In the genomic region with DNA sequence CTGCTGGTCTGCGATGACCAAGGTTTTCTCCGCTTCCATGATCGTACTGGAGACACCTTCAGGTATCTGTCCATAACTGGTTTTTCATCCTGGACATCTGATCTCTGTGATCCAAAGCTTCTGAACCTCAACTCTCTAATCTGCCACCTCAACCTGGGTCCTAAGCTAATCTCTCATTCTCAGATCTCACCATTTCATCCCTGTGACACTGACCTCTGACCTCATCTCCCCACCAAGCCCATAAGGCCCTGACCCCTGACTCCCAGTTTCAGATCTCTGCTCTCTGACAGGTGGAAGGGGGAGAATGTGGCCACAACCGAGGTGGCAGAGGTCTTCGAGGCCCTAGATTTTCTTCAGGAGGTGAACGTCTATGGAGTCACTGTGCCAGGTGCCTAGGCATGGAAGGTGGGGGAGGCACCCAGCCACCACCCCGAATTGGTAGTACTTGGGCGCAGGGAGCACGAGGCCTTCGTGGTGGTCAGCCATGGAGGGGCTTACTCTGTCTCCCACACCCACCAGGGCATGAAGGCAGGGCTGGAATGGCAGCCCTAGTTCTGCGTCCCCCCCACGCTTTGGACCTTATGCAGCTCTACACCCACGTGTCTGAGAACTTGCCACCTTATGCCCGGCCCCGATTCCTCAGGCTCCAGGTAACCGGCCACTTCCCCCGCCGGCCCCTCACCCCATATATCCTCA, we compare ENCODE assay signal across 16 cellular contexts. TPM values are rescaled to one million over a fixed set of nuclear protein-coding genes. Genes with fewer than 3 reads are reported as not detected.
DNase-seq lines count a peak whose midpoint lies in the region; ATAC-seq, FAIRE-seq and TF ChIP-seq lines count a peak whose summit lies in the region.
"Had no signal": no experiment of that assay in that cellular context is flagged by ENCODE, and none has a peak within 500 bp of the region (broad histone marks: within the 10 kb centered on the region; RNA-seq: fewer than 3 reads in every experiment).

No MANE protein-coding gene starts in this region.

- peak; percentile 50; the same call in 1 of the 2 replicates for TF ChIP-seq EP300 in K562 (IDR thresholded peaks at IDR 0.05; ENCODE audit: low read length)

- H3K9me3 ChIP-seq in CD4-positive, CD25-positive, alpha-beta regulatory T cell (ENCODE audit: control insufficient read depth in 2 of 2, low read length in 2 of 2) = no peaks in the 10 kb centered on the region
- H3K9me3 ChIP-seq in K562 (replicated peaks; ENCODE audit: control insufficient read depth, insufficient read depth, low read depth, low read length) (no peaks in the 10 kb centered on the region), mucosa of descending colon (no peaks in the 10 kb centered on the region), spleen (no peaks in the 10 kb centered on the region)

- 55% methylated on average over 17 of the region's 18 CpGs for WGBS in K562 (ENCODE audit: insufficient coverage, low coverage, missing lambda C conversion rate)
- 88 to 93% (median 91%) methylated on average over 13 to 18 of the region's 18 CpGs for WGBS in spleen, 5 donors

- H3K9me3 Mint-ChIP-seq in CD4-positive, CD25-positive, alpha-beta regulatory T cell = no peaks in the 10 kb centered on the region
- H3K9me3 Mint-ChIP-seq in activated CD8-positive, alpha-beta memory T cell treated with anti-CD3 and anti-CD28 coated beads, Interleukin-2, amount 10 ng/mL, durations not matched to agents 7 days and 5 days (ENCODE audit: low read depth) = no peaks in the 10 kb centered on the region
- H3K9me3 Mint-ChIP-seq: CD14-positive monocyte, H9 had no signal

- H3K9me1 ChIP-seq in K562 (ENCODE audit: control insufficient read depth, insufficient read depth, low read length) = no peaks in the 10 kb centered on the region

- H3K36me3 Mint-ChIP-seq in CD4-positive, CD25-positive, alpha-beta regulatory T cell = no peaks in the 10 kb centered on the region
- H3K36me3 Mint-ChIP-seq in activated CD8-positive, alpha-beta memory T cell treated with anti-CD3 and anti-CD28 coated beads, Interleukin-2, amount 10 ng/mL, durations not matched to agents 7 days and 5 days = no peaks in the 10 kb centered on the region

- H3K27me3 Mint-ChIP-seq in CD4-positive, CD25-positive, alpha-beta regulatory T cell = no peaks in the 10 kb centered on the region
- H3K27me3 Mint-ChIP-seq in activated CD8-positive, alpha-beta memory T cell treated with anti-CD3 and anti-CD28 coated beads, Interleukin-2, amount 10 ng/mL, durations not matched to agents 7 days and 5 days = no peaks in the 10 kb centered on the region

- no peak overlapping the region for H3K27ac ChIP-seq in CD4-positive, CD25-positive, alpha-beta regulatory T cell (ENCODE audit: insufficient read depth, low read length, poor library complexity, severe bottlenecking)
- no peak overlapping the region for H3K27ac ChIP-seq in K562 (ENCODE audit: extremely low read depth, low read depth, low read length)
- H3K27ac ChIP-seq in spleen = no peak overlapping the region

- H3K27me3 ChIP-seq in CD4-positive, CD25-positive, alpha-beta regulatory T cell (ENCODE audit: control insufficient read depth, insufficient read depth, low read length) = no peaks in the 10 kb centered on the region
- H3K27me3 ChIP-seq in K562 (ENCODE audit: control insufficient read depth in 2 of 2, insufficient read depth in 2 of 2, low read length in 2 of 2) (no peaks in the 10 kb centered on the region), spleen (replicated peaks in 1 of 7) (no peaks in the 10 kb centered on the region)

- no peak for TF ChIP-seq RAD21 in K562 (CRISPR knock-in tag; conservative IDR thresholded peaks at IDR 0.05 in 1 of 2, IDR thresholded peaks at IDR 0.05 in 1 of 2)

- no peak overlapping the region for H2AFZ ChIP-seq in K562 (ENCODE audit: low read depth, low read length)

- in situ Hi-C loops in K562 (cut with MboI) = loop anchor here (5.0 kb wide), 1 partner anchor 107 kb away; the partner anchor contains the start of gene ILF2

- ATAC-seq in CD4-positive, CD25-positive, alpha-beta regulatory T cell (ENCODE audit: low read depth in 2 of 2) = no peak
- ATAC-seq in K562 (no peak), mucosa of descending colon (no peak), HG03159 (IDR thresholded peaks at IDR 0.05; ENCODE audit: unreplicated experiment) (no peak), HG03139 (IDR thresholded peaks at IDR 0.05; ENCODE audit: unreplicated experiment) (no peak)
- no peak for ATAC-seq in activated CD8-positive, alpha-beta memory T cell treated with anti-CD3 and anti-CD28 coated beads, Interleukin-2, amount 10 ng/mL, durations not matched to agents 7 days and 5 days

- peak overlapping the region in 3 of 4 donors; percentile 66 to 87 (median 81) for H3K4me3 Mint-ChIP-seq in CD4-positive, CD25-positive, alpha-beta regulatory T cell
- no peak overlapping the region for H3K4me3 Mint-ChIP-seq in activated CD8-positive, alpha-beta memory T cell treated with anti-CD3 and anti-CD28 coated beads, Interleukin-2, amount 10 ng/mL, durations not matched to agents 7 days and 5 days
- H3K4me3 Mint-ChIP-seq: H9 had no signal

- no peak overlapping the region for H3K4me3 ChIP-seq in CD4-positive, CD25-positive, alpha-beta regulatory T cell (ENCODE audit: low read depth, low read length)
- H3K4me3 ChIP-seq in K562 (no peak overlapping the region), mucosa of descending colon (no peak overlapping the region), spleen (no peak overlapping the region)

- no peak for TF ChIP-seq CTCF in K562 (IDR thresholded peaks at IDR 0.05 in 2 of 3, conservative IDR thresholded peaks at IDR 0.05 in 1 of 3; ENCODE audit: insufficient read depth in 2 of 3, low read depth in 1 of 3, low read length in 3 of 3)
- no peak for TF ChIP-seq CTCF in mucosa of descending colon (IDR thresholded peaks at IDR 0.05)
- no peak for TF ChIP-seq CTCF in spleen (IDR thresholded peaks at IDR 0.05 in 8 of 11, conservative IDR thresholded peaks at IDR 0.05 in 3 of 11)

- no peak for DNase-seq in CD4-positive, CD25-positive, alpha-beta regulatory T cell
- DNase-seq in K562 (ENCODE audit: extremely low read depth in 1 of 4, low spot score in 3 of 4) (peak in 3 of 4 experiments; percentile 32 to 63 (median 42)), mucosa of descending colon (peak in 2 of 3 donors; percentile 18 to 50), spleen (peak; percentile 73), kidney tubule cell (ENCODE audit: low spot score) (no peak)
- no peak for DNase-seq in activated CD8-positive, alpha-beta memory T cell treated with anti-CD3 and anti-CD28 coated beads, Interleukin-2, amount 10 ng/mL, durations not matched to agents 7 days and 5 days
- DNase-seq: Calu3, DMS79, NCI-H1048, NCI-H2107 had no signal

- peaks cover 5 to 29% (median 6%) of the 10 kb centered on the region in 4 donors for H3K4me1 Mint-ChIP-seq in CD4-positive, CD25-positive, alpha-beta regulatory T cell
- H3K4me1 Mint-ChIP-seq in activated CD8-positive, alpha-beta memory T cell treated with anti-CD3 and anti-CD28 coated beads, Interleukin-2, amount 10 ng/mL, durations not matched to agents 7 days and 5 days = peaks cover 39% of the 10 kb centered on the region

- H3K79me2 ChIP-seq in K562 (ENCODE audit: control insufficient read depth, insufficient read depth, low read length) = no peaks in the 10 kb centered on the region

- CTCF ChIA-PET in K562 (lab: Yijun Ruan, JAX; ENCODE audit: low intra/inter-chr PET ratio) = no interaction called here
- CTCF ChIA-PET in activated CD8-positive, alpha-beta memory T cell treated with anti-CD3 and anti-CD28 coated beads, Interleukin-2, amount 10 ng/mL, durations not matched to agents 7 days and 5 days (lab: Charles Lee) = no interaction called here

- peak; percentile 76 for FAIRE-seq in K562 (lab: Jason Lieb, UNC)
- FAIRE-seq: GM12891, HTR-8/SVneo had no signal

- no TSS peak for BruUV-seq in K562 (replicated peaks; lab: Mats Ljungman, UMichigan)

- TF ChIP-seq POLR2A in K562 (conservative IDR thresholded peaks at IDR 0.05) (no peak), spleen (IDR thresholded peaks at IDR 0.05) (no peak)

- no peaks in the 10 kb centered on the region for H4K20me1 ChIP-seq in K562 (replicated peaks; ENCODE audit: control insufficient read depth, insufficient read depth, low read length)

- peak overlapping the region; percentile 26 to 86 (median 64) for H3K27ac Mint-ChIP-seq in CD4-positive, CD25-positive, alpha-beta regulatory T cell
- no peak overlapping the region for H3K27ac Mint-ChIP-seq in activated CD8-positive, alpha-beta memory T cell treated with anti-CD3 and anti-CD28 coated beads, Interleukin-2, amount 10 ng/mL, durations not matched to agents 7 days and 5 days

- H3K9ac ChIP-seq in K562 (ENCODE audit: insufficient read depth in 1 of 2, low read depth in 2 of 2, low read length in 2 of 2) = peak overlapping the region in 1 of 2 experiments; percentile 43; a peak in 2 of 4 replicates

- peaks cover 29% of the 10 kb centered on the region for H3K4me1 ChIP-seq in CD4-positive, CD25-positive, alpha-beta regulatory T cell (ENCODE audit: control insufficient read depth, insufficient read depth, low read length, poor library complexity, severe bottlenecking)
- H3K4me1 ChIP-seq in K562 (replicated peaks in 1 of 2; ENCODE audit: control insufficient read depth in 2 of 2, insufficient read depth in 2 of 2, low read length in 2 of 2) (peaks cover 14 to 61% of the 10 kb centered on the region in 2 experiments), mucosa of descending colon (ENCODE audit: low read depth) (peaks cover 21% of the 10 kb centered on the region), spleen (peaks cover 17 to 83% (median 57%) of the 10 kb centered on the region in 6 donors)

- no peaks in the 10 kb centered on the region for H3K36me3 ChIP-seq in CD4-positive, CD25-positive, alpha-beta regulatory T cell (ENCODE audit: control insufficient read depth, insufficient read depth, low read length)
- no peaks in the 10 kb centered on the region for H3K36me3 ChIP-seq in K562 (ENCODE audit: control insufficient read depth, insufficient read depth, low read length)
- H3K36me3 ChIP-seq in mucosa of descending colon (ENCODE audit: low read depth) = no peaks in the 10 kb centered on the region
- H3K36me3 ChIP-seq in spleen = peaks cover 0 to 26% (median 2%) of the 10 kb centered on the region in 6 donors

- POLR2A ChIA-PET in K562 (lab: Yijun Ruan, JAX) = interaction anchor here (0.5 to 1.6 kb wide), 2 partner anchors 13 to 212 kb away, joined by 3 to 8 read pairs; partner anchors contain the start of gene RPS27

- no peak overlapping the region for H3K4me2 ChIP-seq in K562 (ENCODE audit: insufficient read depth, low read length)

- intact Hi-C loops in K562 (cut with micrococcal nuclease) = loop anchor here (10.0 kb wide), 1 partner anchor 264 kb away; no protein-coding TSS in a partner anchor
- intact Hi-C loops in mucosa of descending colon (cut with DNase I, micrococcal nuclease) = no loop called here
- intact Hi-C loops in spleen (cut with DNase I; ENCODE audit: low total_unique reads) = no loop called here

RNA-seq across cellular contexts. Expression of gene SLC27A3, which starts 3.8 kb away (rescaled TPM):
- total RNA-seq in CD4-positive, CD25-positive, alpha-beta regulatory T cell = 8.3 TPM
- polyA plus RNA-seq in CD4-positive, CD25-positive, alpha-beta regulatory T cell = 1 to 10 TPM; 5.4 to 8.3 (median 5.9) TPM
- total RNA-seq in K562 (2011; cell fraction: chromatin; rRNA removed; ENCODE audit: low replicate concordance) = 12.5 and 30.3 TPM in 2 replicates
- total RNA-seq in K562 (2011; cell fraction: nucleolus; rRNA removed) = 16.4 and 17.8 TPM in 2 replicates
- total RNA-seq in K562 (2011; cell fraction: nucleoplasm; rRNA removed) = 10.8 and 15.5 TPM in 2 replicates
- total RNA-seq in K562 (2014; rRNA removed) (1.2 and 4.0 TPM in 2 replicates), K562 (2014; rRNA removed; fragmentation: Illumina TruSeq; extraction: Trizol) (1.6 and 2.6 TPM in 2 replicates), K562 (2015; rRNA removed; fragmentation: Illumina TruSeq; extraction: Trizol) (2.1 and 3.0 TPM in 2 replicates), K562 (2021) (2.8 and 3.6 TPM in 2 replicates), mucosa of descending colon (10 to 100 TPM; 17.9 to 35.1 (median 22.9) TPM), spleen (10 to 100 TPM; 11.1 to 28.4 (median 20.0) TPM)
- polyA plus RNA-seq in K562 (2011; rRNA removed) (4.1 and 4.3 TPM in 2 replicates), K562 (2014; fragmentation: Illumina TruSeq; extraction: Trizol) (4.7 and 4.9 TPM in 2 replicates), K562 (2014; fragmentation: Nextera tagmentation; extraction: Ambion mirVana) (under 1 TPM; 0.57 to 0.79 TPM), K562 (2014; rRNA removed) (4.3 and 5.2 TPM in 2 replicates), spleen (10 to 100 TPM; 23.4 to 54.5 (median 48.6) TPM)
- 4.4 and 4.6 TPM in 2 replicates for polyA plus RNA-seq in K562 (2011; cell fraction: cytosol; rRNA removed)
- 27.9 and 39.9 TPM in 2 replicates for polyA plus RNA-seq in K562 (2011; cell fraction: nucleus; rRNA removed)
- 5.5 and 7.3 TPM in 2 replicates for polyA plus RNA-seq in K562 (2012)
- polyA minus RNA-seq in K562 (2011; rRNA and poly(A)+ RNA removed) = 3.5 and 3.8 TPM in 2 replicates
- 3.2 and 4.8 TPM in 2 replicates for polyA minus RNA-seq in K562 (2011; cell fraction: cytosol; rRNA and poly(A)+ RNA removed)
- polyA minus RNA-seq in K562 (2011; cell fraction: nucleus; rRNA and poly(A)+ RNA removed) = 2.7 and 4.0 TPM in 2 replicates
- 10 to 100 TPM; 39.8 to 43.0 TPM for total RNA-seq in activated CD8-positive, alpha-beta memory T cell treated with anti-CD3 and anti-CD28 coated beads, Interleukin-2, amount 10 ng/mL, durations not matched to agents 7 days and 5 days

RNA-seq across cellular contexts. Expression of gene INTS3, which starts 51.1 kb away (rescaled TPM):
- 39.5 TPM for total RNA-seq in CD4-positive, CD25-positive, alpha-beta regulatory T cell
- 1 to 10 TPM; 6.9 to 9.4 (median 8.1) TPM for polyA plus RNA-seq in CD4-positive, CD25-positive, alpha-beta regulatory T cell
- total RNA-seq in K562 (2011; cell fraction: chromatin; rRNA removed; ENCODE audit: low replicate concordance) = 186 and 226 TPM in 2 replicates
- 87.4 and 90.9 TPM in 2 replicates for total RNA-seq in K562 (2011; cell fraction: nucleolus; rRNA removed)
- total RNA-seq in K562 (2011; cell fraction: nucleoplasm; rRNA removed) = 121 and 131 TPM in 2 replicates
- total RNA-seq in K562 (2014; rRNA removed) (11.4 and 15.5 TPM in 2 replicates), K562 (2014; rRNA removed; fragmentation: Illumina TruSeq; extraction: Trizol) (12.2 and 14.3 TPM in 2 replicates), K562 (2015; rRNA removed; fragmentation: Illumina TruSeq; extraction: Trizol) (14.9 and 15.6 TPM in 2 replicates), K562 (2021) (23.6 and 24.1 TPM in 2 replicates), mucosa of descending colon (10 to 100 TPM; 30.6 to 52.3 (median 36.1) TPM), spleen (10 to 100 TPM; 38.1 to 66.2 (median 49.0) TPM)
- polyA plus RNA-seq in K562 (2011; rRNA removed) (16.6 and 35.4 TPM in 2 replicates), K562 (2014; fragmentation: Illumina TruSeq; extraction: Trizol) (17.2 and 20.4 TPM in 2 replicates), K562 (2014; fragmentation: Nextera tagmentation; extraction: Ambion mirVana) (1 to 10 TPM; 6.3 to 7.8 TPM), K562 (2014; rRNA removed) (13.2 and 15.3 TPM in 2 replicates), spleen (10 to 100 TPM; 24.7 to 51.9 (median 46.6) TPM)
- polyA plus RNA-seq in K562 (2011; cell fraction: cytosol; rRNA removed) = 11.3 and 19.7 TPM in 2 replicates
- polyA plus RNA-seq in K562 (2011; cell fraction: nucleus; rRNA removed) = 134 and 147 TPM in 2 replicates
- polyA plus RNA-seq in K562 (2012) = 21.2 and 29.9 TPM in 2 replicates
- 26.3 and 30.0 TPM in 2 replicates for polyA minus RNA-seq in K562 (2011; rRNA and poly(A)+ RNA removed)
- polyA minus RNA-seq in K562 (2011; cell fraction: cytosol; rRNA and poly(A)+ RNA removed) = 15.4 and 18.2 TPM in 2 replicates
- 27.9 and 49.8 TPM in 2 replicates for polyA minus RNA-seq in K562 (2011; cell fraction: nucleus; rRNA and poly(A)+ RNA removed)
- 10 to 100 TPM; 50.2 to 51.5 TPM for total RNA-seq in activated CD8-positive, alpha-beta memory T cell treated with anti-CD3 and anti-CD28 coated beads, Interleukin-2, amount 10 ng/mL, durations not matched to agents 7 days and 5 days

Comparison
In these comparisons a context has a peak if more than half of its experiments do, and no peak if none do; other contexts are left out.
1. DNase-seq: peak in K562 (3 of 4), mucosa of descending colon (2 of 3) and spleen (single experiment); none in CD4-positive, CD25-positive, alpha-beta regulatory T cell (0 of 3), kidney tubule cell (single experiment) and activated CD8-positive, alpha-beta memory T cell treated with anti-CD3 and anti-CD28 coated beads, Interleukin-2, amount 10 ng/mL, durations not matched to agents 7 days and 5 days (single experiment).